7 cellular contexts compared by ENCODE assay signal in genomic region chr2:42567389-42567788, GRCh38. TPM values are rescaled to one million over a fixed set of nuclear protein-coding genes. Genes with fewer than 3 reads are reported as not detected.
A peak's percentile ranks its signal among the peaks of the same experiment; 100 is the strongest.
DNase-seq lines count a peak whose midpoint lies in the region; ATAC-seq and TF ChIP-seq lines count a peak whose summit lies in the region.

No MANE protein-coding gene starts in this region.

- H3F3A ChIP-seq in GM23338 (replicated peaks; ENCODE audit: low read depth) = no peaks in the 10 kb centered on the region

- intact Hi-C loops in stomach (cut with DNase I; ENCODE audit: low total_unique reads) = no loop called here

- TF ChIP-seq CTCF in GM23338 (conservative IDR thresholded peaks at IDR 0.05; ENCODE audit: low read depth in 2 of 2) (no peak), WTC11 (IDR thresholded peaks at IDR 0.05) (no peak), hepatocyte (IDR thresholded peaks at IDR 0.05; ENCODE audit: poor library complexity) (no peak), stomach (IDR thresholded peaks at IDR 0.05) (no peak)

- H3K27ac Mint-ChIP-seq in GM23338 (peak overlapping the region; percentile 94), WTC11 (peak overlapping the region; percentile 38)

- H3K27ac ChIP-seq in GM23338 (ENCODE audit: low read depth) (peak overlapping the region; percentile 97), hepatocyte (peak overlapping the region; percentile 96), stomach (peak overlapping the region; percentile 92 to 98 (median 97))

- WGBS in hepatocyte (ENCODE audit: low lambda C conversion rate, missing lambda C conversion rate) = 30% methylated on average over 8 of the region's 8 CpGs
- 50 to 62% (median 55%) methylated on average over 8 of the region's 8 CpGs for WGBS in stomach, 5 donors

- no peaks in the 10 kb centered on the region for H3K27me3 ChIP-seq in GM23338 (ENCODE audit: insufficient read depth)
- H3K27me3 ChIP-seq in hepatocyte = no peaks in the 10 kb centered on the region
- H3K27me3 ChIP-seq in stomach = no peaks in the 10 kb centered on the region

- H3K4me2 ChIP-seq in GM23338 (peak overlapping the region; percentile 74), hepatocyte (peak overlapping the region; percentile 79)

- H3K4me1 ChIP-seq in GM23338 (ENCODE audit: insufficient read depth) = peaks cover 27% of the 10 kb centered on the region
- H3K4me1 ChIP-seq in hepatocyte (ENCODE audit: insufficient read depth) = peaks cover 16% of the 10 kb centered on the region
- peaks cover 17 to 53% (median 31%) of the 10 kb centered on the region in 4 donors for H3K4me1 ChIP-seq in stomach

- no peak for TF ChIP-seq EP300 in stomach (IDR thresholded peaks at IDR 0.05)

- H4K20me1 ChIP-seq in GM23338 (replicated peaks; ENCODE audit: insufficient read depth) (0 out of 2 replicates have a peak, but pooled peaks cover 1% of the 10 kb centered on the region), hepatocyte (ENCODE audit: insufficient read depth, poor library complexity, severe bottlenecking) (peaks cover 9% of the 10 kb centered on the region)

- H3K27me3 Mint-ChIP-seq in GM23338 (ENCODE audit: insufficient read depth, low read depth, poor library complexity) = peaks cover 14% of the 10 kb centered on the region
- H3K27me3 Mint-ChIP-seq in WTC11 (ENCODE audit: low read depth) = no peaks in the 10 kb centered on the region

- ATAC-seq in GM23338 (peak; percentile 1; the same call in 1 of the 3 replicates), WTC11 (0 out of 2 replicates have a peak, but pooled peaks have one; percentile 2), GM18498 (IDR thresholded peaks at IDR 0.05; ENCODE audit: unreplicated experiment) (no peak)

- H3K9me3 ChIP-seq in hepatocyte (ENCODE audit: low read depth) = no peaks in the 10 kb centered on the region
- no peaks in the 10 kb centered on the region for H3K9me3 ChIP-seq in stomach

- H3K4me3 Mint-ChIP-seq in GM23338 (peak overlapping the region; percentile 67), WTC11 (peak overlapping the region; percentile 68)

- H3K36me3 Mint-ChIP-seq in GM23338 (ENCODE audit: low read depth) (peaks cover 29% of the 10 kb centered on the region), WTC11 (peaks cover 19% of the 10 kb centered on the region)

- H3K4me3 ChIP-seq in GM23338 = peak overlapping the region; percentile 45
- no peak overlapping the region for H3K4me3 ChIP-seq in hepatocyte
- peak overlapping the region in 1 of 4 donors; percentile 88 for H3K4me3 ChIP-seq in stomach

- no peak for TF ChIP-seq POLR2A in stomach (IDR thresholded peaks at IDR 0.05)

- no peak overlapping the region for H2AFZ ChIP-seq in GM23338
- peak overlapping the region; percentile 73 for H2AFZ ChIP-seq in hepatocyte

- H3K9me2 ChIP-seq in GM23338 (ENCODE audit: insufficient read depth) (no peaks in the 10 kb centered on the region), hepatocyte (replicated peaks; ENCODE audit: insufficient read depth) (no peaks in the 10 kb centered on the region)

- POLR2A ChIA-PET in WTC11 (lab: Charles Lee) = interaction anchor here (0.7 kb wide), 2 partner anchors 20 to 22 kb away, joined by 4 read pairs; no protein-coding TSS in a partner anchor

- H3K79me2 ChIP-seq in GM23338 (replicated peaks; ENCODE audit: insufficient read depth) = peaks cover 33% of the 10 kb centered on the region
- peaks cover 27% of the 10 kb centered on the region for H3K79me2 ChIP-seq in hepatocyte

- DNase-seq in GM23338 (ENCODE audit: low spot score) (peak; percentile 24), WTC11 (ENCODE audit: low spot score) (no peak), hepatocyte (ENCODE audit: low spot score) (peak; percentile 44), stomach (no peak), NCI-H1092 treated with DMSO at 0.1 percent for 48 hours (lab: John Stamatoyannopoulos, UW) (no peak), COLO668 (lab: John Stamatoyannopoulos, UW; ENCODE audit: unreplicated experiment) (no peak)

- no peaks in the 10 kb centered on the region for H3K9me3 Mint-ChIP-seq in GM23338
- no peaks in the 10 kb centered on the region for H3K9me3 Mint-ChIP-seq in WTC11

- H3K4me1 Mint-ChIP-seq in GM23338 = peaks cover 28% of the 10 kb centered on the region
- peaks cover 40% of the 10 kb centered on the region for H3K4me1 Mint-ChIP-seq in WTC11

- H3K36me3 ChIP-seq in GM23338 (ENCODE audit: insufficient read depth) (peaks cover 16% of the 10 kb centered on the region), hepatocyte (replicated peaks; ENCODE audit: insufficient read depth, low read depth) (no peaks in the 10 kb centered on the region), stomach (peaks cover 0 to 7% (median 3%) of the 10 kb centered on the region in 4 donors)

- CTCF ChIA-PET in WTC11 (lab: Charles Lee) = interaction anchor here (0.7 to 0.9 kb wide), 2 partner anchors 9 to 96 kb away, joined by 3 to 4 read pairs; no protein-coding TSS in a partner anchor

TF ChIP-seq in GM23338, 12 proteins besides CTCF, POLR2A, EP300 and RAD21:
- no peak for TF ChIP-seq EZH2phosphoT487 (IDR thresholded peaks at IDR 0.05; ENCODE audit: unreplicated experiment)
- TF ChIP-seq POLR2AphosphoS5 (IDR thresholded peaks at IDR 0.05; ENCODE audit: low read depth) = no peak
- TF ChIP-seq STAT1 (IDR thresholded peaks at IDR 0.05; ENCODE audit: unreplicated experiment) = no peak
- no peak for TF ChIP-seq REST (IDR thresholded peaks at IDR 0.05; ENCODE audit: unreplicated experiment)

TF ChIP-seq in WTC11, 78 proteins besides CTCF, POLR2A, EP300 and RAD21 (continues in another document):
- TF ChIP-seq ETV6 (CRISPR knock-in tag; IDR thresholded peaks at IDR 0.05) = no peak
- TF ChIP-seq PREB (CRISPR knock-in tag; IDR thresholded peaks at IDR 0.05; ENCODE audit: borderline replicate concordance) = no peak
- no peak for TF ChIP-seq NFE2L1 (CRISPR knock-in tag; IDR thresholded peaks at IDR 0.05)
- TF ChIP-seq GABPB1 (CRISPR knock-in tag; IDR thresholded peaks at IDR 0.05) = no peak
- no peak for TF ChIP-seq SMAD4 (CRISPR knock-in tag; IDR thresholded peaks at IDR 0.05)
- TF ChIP-seq IRF1 (CRISPR knock-in tag; IDR thresholded peaks at IDR 0.05) = no peak
- no peak for TF ChIP-seq CBFB (CRISPR knock-in tag; IDR thresholded peaks at IDR 0.05; ENCODE audit: low read depth)
- TF ChIP-seq PRDM15 (CRISPR knock-in tag; IDR thresholded peaks at IDR 0.05) = no peak
- TF ChIP-seq ZSCAN18 (CRISPR knock-in tag; IDR thresholded peaks at IDR 0.05) = no peak

RNA-seq across cellular contexts. Expression of gene MTA3, which starts 1.0 kb away (rescaled TPM):
- total RNA-seq in GM23338 (2014; rRNA removed; shearing (Covaris generic)) = 145 and 162 TPM in 2 replicates
- polyA plus RNA-seq in GM23338 (2016; fragmentation: Nextera tagmentation; extraction: Ambion mirVana) (202 and 208 TPM in 2 replicates), hepatocyte (36.1 and 44.3 TPM in 2 replicates), stomach (10 to 100 TPM; 27.8 to 42.0 (median 34.8) TPM)
- total RNA-seq in WTC11 (2021) (153 to 173 TPM (median 157 TPM) in 3 replicates), hepatocyte (34.6 and 38.7 TPM in 2 replicates), stomach (100 to 1,000 TPM in 1 of 5 donors, 10 to 100 TPM in 4; 35.0 to 120 (median 59.3) TPM)

Comparison
In these comparisons a context has a peak if more than half of its experiments do, and no peak if none do; other contexts are left out.
1. DNase-seq: peak in GM23338 (single experiment) and hepatocyte (single experiment); none in WTC11 (single experiment), stomach (single experiment), NCI-H1092 treated with DMSO at 0.1 percent for 48 hours (single experiment) and COLO668 (single experiment).
2. Peak in every context shown above with its lines, with median percentiles within 50 percentile points of each other: H3K27ac ChIP-seq.